In genomic region chr14:106000029-106000511, GRCh38 we compare ENCODE assay signal across 8 cellular contexts.
DNase-seq lines count a peak whose midpoint lies in the region; ATAC-seq and TF ChIP-seq lines count a peak whose summit lies in the region.
"Not testable (repeated sequence)": the region's sequence is repeated elsewhere in the genome, so short reads cannot be mapped to it uniquely, and the experiment has no call there.

No MANE protein-coding gene starts in this region.

- not testable (repeated sequence) for H3K36me3 Mint-ChIP-seq in T-helper 17 cell (ENCODE audit: low read depth); activated T-helper 2 cell treated with anti-CD3 and anti-CD28 coated beads, Interferon-gamma antibody, Interleukin-2, Interleukin-4, amounts not matched to agents 10 μg/mL and 5 μg/mL and 100 μg/mL, durations not matched to agents 14 hours and 24 hours and 36 hours (ENCODE audit: low read depth); naive B cell

- H3K27ac Mint-ChIP-seq in T-helper 17 cell, result peak overlapping the region; percentile 88
- peak overlapping the region; percentile 38 for H3K27ac Mint-ChIP-seq in activated T-helper 2 cell treated with anti-CD3 and anti-CD28 coated beads, Interferon-gamma antibody, Interleukin-2, Interleukin-4, amounts not matched to agents 10 μg/mL and 5 μg/mL and 100 μg/mL, durations not matched to agents 14 hours and 24 hours and 36 hours
- H3K27ac Mint-ChIP-seq in naive B cell, result peak overlapping the region in 1 of 6 donors; percentile 71
- H3K27ac Mint-ChIP-seq in stimulated activated naive CD8-positive, alpha-beta T cell treated with anti-CD3 and anti-CD28 coated beads, Interleukin-15, amount 100 ng/mL, for 72 hours, result peak overlapping the region in 1 of 2 donors; percentile 7

- not testable (repeated sequence) for H3K9me3 ChIP-seq in T-helper 17 cell (ENCODE audit: control insufficient read depth, low read length, poor library complexity, severe bottlenecking)

- not testable (repeated sequence) for DNase-seq in T-helper 17 cell, naive B cell
- peak; percentile 41 for DNase-seq in activated T-helper 2 cell treated with anti-CD3 and anti-CD28 coated beads, Interferon-gamma antibody, Interleukin-2, Interleukin-4, amounts not matched to agents 10 μg/mL and 5 μg/mL and 100 μg/mL, durations not matched to agents 14 hours and 24 hours and 36 hours (ENCODE audit: low spot score)
- peak; percentile 78 to 89 for DNase-seq in stimulated activated naive CD8-positive, alpha-beta T cell treated with anti-CD3 and anti-CD28 coated beads, Interleukin-15, amount 100 ng/mL, for 72 hours

- H3K4me1 Mint-ChIP-seq in T-helper 17 cell, result peaks cover 22% of the 10 kb centered on the region
- peaks cover 37% of the 10 kb centered on the region for H3K4me1 Mint-ChIP-seq in activated T-helper 2 cell treated with anti-CD3 and anti-CD28 coated beads, Interferon-gamma antibody, Interleukin-2, Interleukin-4, amounts not matched to agents 10 μg/mL and 5 μg/mL and 100 μg/mL, durations not matched to agents 14 hours and 24 hours and 36 hours (ENCODE audit: low read depth)
- peaks cover 8 to 15% (median 9%) of the 10 kb centered on the region in 3 donors for H3K4me1 Mint-ChIP-seq in naive B cell
- peaks cover 61% of the 10 kb centered on the region for H3K4me1 Mint-ChIP-seq in stimulated activated naive CD8-positive, alpha-beta T cell treated with anti-CD3 and anti-CD28 coated beads, Interleukin-15, amount 100 ng/mL, for 72 hours

- H3K4me3 Mint-ChIP-seq in T-helper 17 cell, result peak overlapping the region; percentile 39
- not testable (repeated sequence) for H3K4me3 Mint-ChIP-seq in activated T-helper 2 cell treated with anti-CD3 and anti-CD28 coated beads, Interferon-gamma antibody, Interleukin-2, Interleukin-4, amounts not matched to agents 10 μg/mL and 5 μg/mL and 100 μg/mL, durations not matched to agents 14 hours and 24 hours and 36 hours (ENCODE audit: low read depth); stimulated activated naive CD8-positive, alpha-beta T cell treated with anti-CD3 and anti-CD28 coated beads, Interleukin-15, amount 100 ng/mL, for 72 hours
- H3K4me3 Mint-ChIP-seq in naive B cell, result peak overlapping the region in 1 of 8 donors; percentile 7

- intact Hi-C loops in activated T-helper 2 cell treated with anti-CD3 and anti-CD28 coated beads, Interferon-gamma antibody, Interleukin-2, Interleukin-4, amounts not matched to agents 10 μg/mL and 5 μg/mL and 100 μg/mL, durations not matched to agents 14 hours and 24 hours and 36 hours (cut with micrococcal nuclease), result not testable (repeated sequence)

- not testable (repeated sequence) for H3K27me3 Mint-ChIP-seq in T-helper 17 cell; activated T-helper 2 cell treated with anti-CD3 and anti-CD28 coated beads, Interferon-gamma antibody, Interleukin-2, Interleukin-4, amounts not matched to agents 10 μg/mL and 5 μg/mL and 100 μg/mL, durations not matched to agents 14 hours and 24 hours and 36 hours (ENCODE audit: low read depth); naive B cell; stimulated activated naive CD8-positive, alpha-beta T cell treated with anti-CD3 and anti-CD28 coated beads, Interleukin-15, amount 100 ng/mL, for 72 hours

- not testable (repeated sequence) for H3K9me3 Mint-ChIP-seq in activated T-helper 2 cell treated with anti-CD3 and anti-CD28 coated beads, Interferon-gamma antibody, Interleukin-2, Interleukin-4, amounts not matched to agents 10 μg/mL and 5 μg/mL and 100 μg/mL, durations not matched to agents 14 hours and 24 hours and 36 hours; naive B cell; stimulated activated naive CD8-positive, alpha-beta T cell treated with anti-CD3 and anti-CD28 coated beads, Interleukin-15, amount 100 ng/mL, for 72 hours

- ATAC-seq in GM19372 (IDR thresholded peaks at IDR 0.05; ENCODE audit: low read depth, unreplicated experiment) (peak; percentile 38), GM21825 (IDR thresholded peaks at IDR 0.05; ENCODE audit: unreplicated experiment) (peak; percentile 33), HG03175 (IDR thresholded peaks at IDR 0.05; ENCODE audit: unreplicated experiment) (peak; percentile 36), naive B cell (ENCODE audit: low read depth in 2 of 2) (peak; percentile 5 to 10)
- not testable (repeated sequence) for ATAC-seq in T-helper 17 cell; stimulated activated naive CD8-positive, alpha-beta T cell treated with anti-CD3 and anti-CD28 coated beads, Interleukin-15, amount 100 ng/mL, for 72 hours

- peak; percentile 56 for TF ChIP-seq CTCF in GM12873 (IDR thresholded peaks at IDR 0.05; ENCODE audit: insufficient read depth, low read depth, low read length, missing control alignments)
